ENCODE assay signal across 8 cellular contexts in the genomic region with DNA sequence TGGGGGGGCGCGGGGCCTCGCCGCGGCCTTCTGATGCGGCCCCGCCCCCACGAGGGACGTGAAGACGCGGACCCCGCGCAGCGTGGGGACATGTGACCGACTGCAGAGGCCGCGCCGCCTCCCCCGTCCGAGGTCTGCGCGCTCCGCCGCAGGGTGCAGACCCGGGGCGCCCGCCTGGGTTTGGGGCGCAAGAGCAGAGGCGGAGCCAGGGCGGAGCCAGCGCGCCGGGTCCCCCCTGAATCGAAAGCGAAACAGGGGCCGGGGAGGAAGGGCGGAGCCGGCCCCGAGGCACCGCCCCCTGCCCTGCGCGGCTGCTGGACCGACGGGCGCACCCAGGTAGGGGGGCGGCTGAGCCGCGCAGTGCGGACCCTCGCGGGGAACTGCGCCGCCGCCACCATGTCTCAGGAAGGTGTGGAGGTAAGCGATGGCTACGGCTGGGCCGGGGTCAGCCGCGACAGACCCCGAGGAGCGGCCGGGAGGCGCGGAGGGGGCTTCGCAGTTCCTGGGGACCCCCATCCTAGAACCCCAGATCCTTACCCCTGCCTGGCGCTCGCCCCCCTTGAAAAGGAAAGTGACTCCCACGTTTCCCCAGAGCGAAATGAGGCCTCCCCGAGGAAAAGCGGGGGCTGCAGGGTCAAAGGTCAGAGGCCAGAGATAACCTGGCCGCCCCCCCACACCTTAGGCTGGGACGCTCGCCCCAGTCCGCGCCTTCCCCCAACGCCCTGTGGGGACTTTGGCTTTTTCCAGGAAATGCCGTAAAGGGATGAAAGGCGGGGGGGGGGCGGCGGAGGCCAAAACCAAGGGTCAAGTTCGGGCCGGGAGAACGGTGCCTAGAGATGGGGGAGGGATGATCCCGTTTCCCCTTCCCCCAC. TPM values are rescaled to one million over a fixed set of nuclear protein-coding genes. Genes with fewer than 3 reads are reported as not detected.
A peak's percentile ranks its signal among the peaks of the same experiment; 100 is the strongest.
DNase-seq lines count a peak whose midpoint lies in the region; ATAC-seq and TF ChIP-seq lines count a peak whose summit lies in the region.

A gene (plus strand): TSS at position 286 of the 872 bp plus-strand sequence. CDS start 111 bp downstream, at position 397.

- peak within 1 kb of the TSS; percentile 87 for H3K27ac ChIP-seq in effector memory CD4-positive, alpha-beta T cell (ENCODE audit: insufficient read depth, low read length, poor library complexity, severe bottlenecking)

- POLR2A ChIA-PET in activated CD8-positive, alpha-beta T cell treated with anti-CD3 and anti-CD28 coated beads, Interleukin-2, amount 10 ng/mL, durations not matched to agents 7 days and 5 days (lab: Charles Lee): interaction anchor here (0.6 to 1.4 kb wide), 2 partner anchors 11 to 67 kb away, joined by 3 read pairs; no protein-coding TSS in a partner anchor
- POLR2A ChIA-PET in HEK293T (lab: Yijun Ruan, JAX): no interaction called here

- H3K36me3 Mint-ChIP-seq in HFFc6 (ENCODE audit: low read depth) (peaks cover 5% of the 10 kb centered on the region), memory B cell (peaks cover 8% of the 10 kb centered on the region)
- H3K36me3 Mint-ChIP-seq in activated CD8-positive, alpha-beta T cell treated with anti-CD3 and anti-CD28 coated beads, Interleukin-2, amount 10 ng/mL, durations not matched to agents 7 days and 5 days (ENCODE audit: low read depth): peaks cover 31% of the 10 kb centered on the region

- no peaks in the 10 kb centered on the region for H3K9me3 ChIP-seq in effector memory CD4-positive, alpha-beta T cell (ENCODE audit: control insufficient read depth, low read length)

- H3K27ac Mint-ChIP-seq in HFFc6 (peak within 1 kb of the TSS; percentile 65), memory B cell (peak within 1 kb of the TSS; percentile 85)
- peak within 1 kb of the TSS; percentile 81 for H3K27ac Mint-ChIP-seq in activated CD8-positive, alpha-beta T cell treated with anti-CD3 and anti-CD28 coated beads, Interleukin-2, amount 10 ng/mL, durations not matched to agents 7 days and 5 days

- H3K9me3 Mint-ChIP-seq in HFFc6 (no peaks in the 10 kb centered on the region), memory B cell (no peaks in the 10 kb centered on the region)
- H3K9me3 Mint-ChIP-seq in activated CD8-positive, alpha-beta T cell treated with anti-CD3 and anti-CD28 coated beads, Interleukin-2, amount 10 ng/mL, durations not matched to agents 7 days and 5 days (ENCODE audit: insufficient read depth): no peaks in the 10 kb centered on the region

- no peak for TF ChIP-seq CTCF in GM12865 (IDR thresholded peaks at IDR 0.05; ENCODE audit: insufficient read depth, low read depth, low read length, missing control alignments)
- TF ChIP-seq CTCF in HFFc6 (IDR thresholded peaks at IDR 0.05): no peak

- peak; percentile 92 for DNase-seq in GM12865 (ENCODE audit: low read depth)
- peak; percentile 27 for DNase-seq in HFFc6
- peak; percentile 69 for DNase-seq in NCI-H2196 (lab: John Stamatoyannopoulos, UW; ENCODE audit: unreplicated experiment)
- DNase-seq in activated CD8-positive, alpha-beta T cell treated with anti-CD3 and anti-CD28 coated beads, Interleukin-2, amount 10 ng/mL, durations not matched to agents 7 days and 5 days: peak; percentile 90
- peak; percentile 73 to 83 (median 73) for DNase-seq in effector memory CD4-positive, alpha-beta T cell
- peak; percentile 80 to 84 for DNase-seq in memory B cell (ENCODE audit: low spot score in 2 of 2)
- DNase-seq in stimulated activated CD4-positive, alpha-beta T cell treated with anti-CD3 and anti-CD28 coated beads, TNF-alpha, amount 100 ng/mL, for 4 hours (ENCODE audit: low read depth in 3 of 3): peak; percentile 68 to 77 (median 74)
- no peak for DNase-seq in HEK293T (ENCODE audit: extremely low spot score)

- H3K36me3 ChIP-seq in effector memory CD4-positive, alpha-beta T cell (ENCODE audit: control insufficient read depth, insufficient read depth, low read length): peaks cover 10% of the 10 kb centered on the region

- CTCF ChIA-PET in activated CD8-positive, alpha-beta T cell treated with anti-CD3 and anti-CD28 coated beads, Interleukin-2, amount 10 ng/mL, durations not matched to agents 7 days and 5 days (lab: Charles Lee): interaction anchor here (1.0 kb wide), 1 partner anchor 27 kb away, joined by 6 read pairs; no protein-coding TSS in a partner anchor
- CTCF ChIA-PET in HEK293T (lab: Yijun Ruan, JAX): no interaction called here

- H3K27me3 ChIP-seq in effector memory CD4-positive, alpha-beta T cell (replicated peaks; ENCODE audit: control insufficient read depth, insufficient read depth, low read length, poor library complexity, severe bottlenecking): no peaks in the 10 kb centered on the region

- H3K4me1 ChIP-seq in effector memory CD4-positive, alpha-beta T cell (ENCODE audit: control insufficient read depth, insufficient read depth, low read length, poor library complexity, severe bottlenecking): peaks cover 7% of the 10 kb centered on the region

- H3K27me3 Mint-ChIP-seq in HFFc6 (ENCODE audit: insufficient read depth) (peaks cover 4% of the 10 kb centered on the region), memory B cell (no peaks in the 10 kb centered on the region)
- H3K27me3 Mint-ChIP-seq in activated CD8-positive, alpha-beta T cell treated with anti-CD3 and anti-CD28 coated beads, Interleukin-2, amount 10 ng/mL, durations not matched to agents 7 days and 5 days (ENCODE audit: low read depth): no peaks in the 10 kb centered on the region

- H3K4me3 ChIP-seq in GM12865 (ENCODE audit: low read depth, low read length): peak within 1 kb of the TSS; percentile 98
- peak within 1 kb of the TSS; percentile 99 for H3K4me3 ChIP-seq in effector memory CD4-positive, alpha-beta T cell (ENCODE audit: insufficient read depth, low read depth, low read length, poor library complexity, severe bottlenecking)

- ATAC-seq in activated CD8-positive, alpha-beta T cell treated with anti-CD3 and anti-CD28 coated beads, Interleukin-2, amount 10 ng/mL, durations not matched to agents 7 days and 5 days: peak; percentile 98
- peak; percentile 97 for ATAC-seq in memory B cell (ENCODE audit: low read depth)

- peak within 1 kb of the TSS; percentile 85 for H3K4me3 Mint-ChIP-seq in HFFc6
- peak within 1 kb of the TSS; percentile 81 for H3K4me3 Mint-ChIP-seq in activated CD8-positive, alpha-beta T cell treated with anti-CD3 and anti-CD28 coated beads, Interleukin-2, amount 10 ng/mL, durations not matched to agents 7 days and 5 days
- H3K4me3 Mint-ChIP-seq in memory B cell: peak within 1 kb of the TSS; percentile 97

- H3K4me1 Mint-ChIP-seq in HFFc6 (ENCODE audit: low read depth) (no peaks in the 10 kb centered on the region), memory B cell (peaks cover 14% of the 10 kb centered on the region)
- peaks cover 26% of the 10 kb centered on the region for H3K4me1 Mint-ChIP-seq in activated CD8-positive, alpha-beta T cell treated with anti-CD3 and anti-CD28 coated beads, Interleukin-2, amount 10 ng/mL, durations not matched to agents 7 days and 5 days (ENCODE audit: low read depth)

TF ChIP-seq in HEK293T, 16 proteins besides CTCF, POLR2A, EP300 and RAD21:
- TF ChIP-seq L3MBTL2 (conservative IDR thresholded peaks at IDR 0.05): no peak
- TF ChIP-seq ZNF384 (IDR thresholded peaks at IDR 0.05): no peak
- no peak for TF ChIP-seq ARNT (IDR thresholded peaks at IDR 0.05)
- no peak for TF ChIP-seq CTBP1 (IDR thresholded peaks at IDR 0.05; ENCODE audit: borderline replicate concordance)
- no peak for TF ChIP-seq TARDBP (IDR thresholded peaks at IDR 0.05)
- TF ChIP-seq FOXK2 (IDR thresholded peaks at IDR 0.05): no peak
- no peak for TF ChIP-seq BHLHE40 (IDR thresholded peaks at IDR 0.05; ENCODE audit: borderline replicate concordance)
- TF ChIP-seq NFRKB (IDR thresholded peaks at IDR 0.05): no peak
- TF ChIP-seq HDGF (IDR thresholded peaks at IDR 0.05; ENCODE audit: borderline replicate concordance): no peak
- TF ChIP-seq, protein P1, sequence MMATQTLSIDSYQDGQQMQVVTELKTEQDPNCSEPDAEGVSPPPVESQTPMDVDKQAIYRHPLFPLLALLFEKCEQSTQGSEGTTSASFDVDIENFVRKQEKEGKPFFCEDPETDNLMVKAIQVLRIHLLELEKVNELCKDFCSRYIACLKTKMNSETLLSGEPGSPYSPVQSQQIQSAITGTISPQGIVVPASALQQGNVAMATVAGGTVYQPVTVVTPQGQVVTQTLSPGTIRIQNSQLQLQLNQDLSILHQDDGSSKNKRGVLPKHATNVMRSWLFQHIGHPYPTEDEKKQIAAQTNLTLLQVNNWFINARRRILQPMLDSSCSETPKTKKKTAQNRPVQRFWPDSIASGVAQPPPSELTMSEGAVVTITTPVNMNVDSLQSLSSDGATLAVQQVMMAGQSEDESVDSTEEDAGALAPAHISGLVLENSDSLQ (IDR thresholded peaks at IDR 0.05): no peak
- TF ChIP-seq FOXA1 (IDR thresholded peaks at IDR 0.05): no peak
- TF ChIP-seq SP1 (IDR thresholded peaks at IDR 0.05): no peak
- TF ChIP-seq SUZ12 (IDR thresholded peaks at IDR 0.05): no peak
- no peak for TF ChIP-seq ELF4 (IDR thresholded peaks at IDR 0.05)
- TF ChIP-seq FOXM1 (IDR thresholded peaks at IDR 0.05; ENCODE audit: borderline replicate concordance): no peak
- TF ChIP-seq LEF1 (IDR thresholded peaks at IDR 0.05; ENCODE audit: borderline replicate concordance): no peak
TF ChIP-seq in HEK293T: peak in this region for 0.

RNA-seq across cellular contexts. Expression of the gene that starts here (rescaled TPM):
- total RNA-seq in HFFc6 (2021; fragmentation: NEBNext Ultra II Directional; extraction: Animal tissue kit (Norgen Biotek cat#: 25700)): 10 to 100 TPM; 16.9 to 26.2 (median 21.1) TPM
- total RNA-seq in activated CD8-positive, alpha-beta T cell treated with anti-CD3 and anti-CD28 coated beads, Interleukin-2, amount 10 ng/mL, durations not matched to agents 7 days and 5 days: 10 to 100 TPM; 81.2 to 89.5 TPM
